In the genomic region with DNA sequence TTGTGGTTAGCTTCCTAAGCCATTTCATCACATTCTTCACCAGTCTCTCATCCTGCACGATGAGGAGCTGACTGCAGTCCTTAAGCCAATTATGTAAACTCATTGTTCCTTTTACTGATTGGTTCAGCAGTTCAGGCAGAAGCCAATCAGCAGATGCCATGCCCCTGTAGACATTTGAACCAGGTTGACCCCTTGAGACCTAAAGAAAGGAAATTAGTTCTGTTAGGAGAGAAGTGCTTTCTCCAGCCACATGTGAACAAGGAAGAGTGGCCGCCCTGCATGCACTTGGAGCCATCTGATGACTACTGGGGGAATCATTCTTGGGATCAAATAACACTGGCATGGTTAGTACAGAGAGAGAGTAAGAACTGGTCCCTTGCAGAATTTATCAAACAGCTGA, we compare ENCODE assay signal across 12 cellular contexts.
DNase-seq lines count a peak whose midpoint lies in the region; ATAC-seq and TF ChIP-seq lines count a peak whose summit lies in the region.
"Had no signal": no experiment of that assay in that cellular context is flagged by ENCODE, and none has a peak within 500 bp of the region (broad histone marks: within the 10 kb centered on the region; RNA-seq: fewer than 3 reads in every experiment).

No MANE protein-coding gene starts in this region.

- H3K4me3 Mint-ChIP-seq in activated CD8-positive, alpha-beta T cell treated with anti-CD3 and anti-CD28 coated beads, Interleukin-2, amount 10 ng/mL, durations not matched to agents 7 days and 5 days = no peak overlapping the region
- no peak overlapping the region for H3K4me3 Mint-ChIP-seq in mesothelial cell of epicardium
- H3K4me3 Mint-ChIP-seq: CD4-positive, CD25-positive, alpha-beta regulatory T cell had no signal

- no peak overlapping the region for H3K27ac ChIP-seq in RWPE1

- no peak overlapping the region for H3K27ac Mint-ChIP-seq in activated CD8-positive, alpha-beta T cell treated with anti-CD3 and anti-CD28 coated beads, Interleukin-2, amount 10 ng/mL, durations not matched to agents 7 days and 5 days
- H3K27ac Mint-ChIP-seq in mesothelial cell of epicardium = no peak overlapping the region
- H3K27ac Mint-ChIP-seq: CD4-positive, CD25-positive, alpha-beta regulatory T cell had no signal

- POLR2A ChIA-PET in RWPE1 (lab: Yijun Ruan, JAX; ENCODE audit: low non-redundant PET) = no interaction called here
- POLR2A ChIA-PET in activated CD8-positive, alpha-beta T cell treated with anti-CD3 and anti-CD28 coated beads, Interleukin-2, amount 10 ng/mL, durations not matched to agents 7 days and 5 days (lab: Charles Lee) = no interaction called here

- no peaks in the 10 kb centered on the region for H3K9me3 Mint-ChIP-seq in activated CD8-positive, alpha-beta T cell treated with anti-CD3 and anti-CD28 coated beads, Interleukin-2, amount 10 ng/mL, durations not matched to agents 7 days and 5 days (ENCODE audit: insufficient read depth)
- H3K9me3 Mint-ChIP-seq in mesothelial cell of epicardium = no peaks in the 10 kb centered on the region

- CTCF ChIA-PET in RWPE1 (lab: Yijun Ruan, JAX) = interaction anchor here (0.6 kb wide), 1 partner anchor 1376 kb away, joined by 3 read pairs; no protein-coding TSS in a partner anchor
- CTCF ChIA-PET in activated CD8-positive, alpha-beta T cell treated with anti-CD3 and anti-CD28 coated beads, Interleukin-2, amount 10 ng/mL, durations not matched to agents 7 days and 5 days (lab: Charles Lee) = no interaction called here

- no peaks in the 10 kb centered on the region for H3K27me3 Mint-ChIP-seq in activated CD8-positive, alpha-beta T cell treated with anti-CD3 and anti-CD28 coated beads, Interleukin-2, amount 10 ng/mL, durations not matched to agents 7 days and 5 days (ENCODE audit: low read depth)
- H3K27me3 Mint-ChIP-seq in mesothelial cell of epicardium (ENCODE audit: low read depth) = no peaks in the 10 kb centered on the region
- H3K27me3 Mint-ChIP-seq: CD4-positive, CD25-positive, alpha-beta regulatory T cell had no signal

- no peaks in the 10 kb centered on the region for H3K4me1 Mint-ChIP-seq in activated CD8-positive, alpha-beta T cell treated with anti-CD3 and anti-CD28 coated beads, Interleukin-2, amount 10 ng/mL, durations not matched to agents 7 days and 5 days (ENCODE audit: low read depth)
- peaks cover 11% of the 10 kb centered on the region for H3K4me1 Mint-ChIP-seq in mesothelial cell of epicardium
- H3K4me1 Mint-ChIP-seq: CD4-positive, CD25-positive, alpha-beta regulatory T cell had no signal

- TF ChIP-seq CTCF in RWPE1 (conservative IDR thresholded peaks at IDR 0.05; ENCODE audit: low read depth) (no peak), mesothelial cell of epicardium (IDR thresholded peaks at IDR 0.05; ENCODE audit: unreplicated experiment) (no peak)

- H3K36me3 Mint-ChIP-seq in activated CD8-positive, alpha-beta T cell treated with anti-CD3 and anti-CD28 coated beads, Interleukin-2, amount 10 ng/mL, durations not matched to agents 7 days and 5 days (ENCODE audit: low read depth) = no peaks in the 10 kb centered on the region
- no peaks in the 10 kb centered on the region for H3K36me3 Mint-ChIP-seq in mesothelial cell of epicardium
- H3K36me3 Mint-ChIP-seq: CD4-positive, CD25-positive, alpha-beta regulatory T cell had no signal

- DNase-seq in DMS53 treated with DMSO at 0.1 percent for 48 hours (lab: John Stamatoyannopoulos, UW; ENCODE audit: unreplicated experiment) (peak; percentile 5), NCI-H128 (lab: John Stamatoyannopoulos, UW; ENCODE audit: unreplicated experiment) (peak; percentile 47), RWPE1 (ENCODE audit: low spot score) (peak; percentile 30), left kidney (ENCODE audit: low read depth, low spot score) (peak; percentile 79), cerebellar cortex (ENCODE audit: low spot score) (no peak), mesothelial cell of epicardium (ENCODE audit: low spot score in 2 of 2, unreplicated experiment in 2 of 2) (no peak), NCI-H2081 (lab: John Stamatoyannopoulos, UW) (no peak)
- DNase-seq in activated CD8-positive, alpha-beta T cell treated with anti-CD3 and anti-CD28 coated beads, Interleukin-2, amount 10 ng/mL, durations not matched to agents 7 days and 5 days = no peak
- DNase-seq: activated T-cell treated with anti-CD3 and anti-CD28 coated beads, Interleukin-2, amount 50 U/mL, for 1 hour; CD4-positive, CD25-positive, alpha-beta regulatory T cell; foreskin melanocyte; left colon had no signal

- no peak for ATAC-seq in activated CD8-positive, alpha-beta T cell treated with anti-CD3 and anti-CD28 coated beads, Interleukin-2, amount 10 ng/mL, durations not matched to agents 7 days and 5 days
- ATAC-seq: left colon had no signal

Comparison
In these comparisons a context has a peak if more than half of its experiments do, and no peak if none do; other contexts are left out.
1. DNase-seq: peak in DMS53 treated with DMSO at 0.1 percent for 48 hours (single experiment), NCI-H128 (single experiment), RWPE1 (single experiment) and left kidney (single experiment); none in activated CD8-positive, alpha-beta T cell treated with anti-CD3 and anti-CD28 coated beads, Interleukin-2, amount 10 ng/mL, durations not matched to agents 7 days and 5 days (single experiment), cerebellar cortex (single experiment), mesothelial cell of epicardium (0 of 2) and NCI-H2081 (0 of 2).